In the genomic region with DNA sequence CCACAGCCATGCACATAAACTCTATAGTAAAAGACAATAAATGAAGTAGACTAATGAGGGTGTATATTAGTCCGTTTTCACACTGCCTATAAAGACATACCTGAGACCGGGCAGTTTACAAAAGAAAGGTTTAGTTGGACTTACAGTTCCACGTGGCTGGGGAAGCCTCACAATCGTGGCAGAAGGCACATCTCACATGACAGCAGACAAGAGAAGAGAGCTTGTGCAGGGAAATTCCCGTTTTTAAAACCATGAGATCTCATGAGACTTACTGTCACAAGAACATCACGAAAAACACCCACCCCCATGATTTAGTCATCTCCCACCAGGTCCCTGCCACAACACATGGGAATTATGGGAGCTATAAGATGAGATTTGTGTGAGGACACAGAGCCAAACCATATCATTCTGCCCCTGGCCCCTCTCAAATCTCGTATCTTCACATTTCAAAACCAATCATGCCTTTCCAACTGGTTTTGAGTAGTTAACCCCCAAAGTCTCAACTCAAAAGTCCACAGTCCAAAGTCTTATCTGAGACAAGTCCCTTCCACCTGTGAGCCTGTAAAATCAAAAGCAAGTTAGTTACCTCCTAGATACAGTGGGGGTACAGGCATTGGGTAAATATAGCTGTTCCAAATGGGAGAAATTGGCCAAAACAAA, we compare ENCODE assay signal across 8 cellular contexts. TPM values are rescaled to one million over a fixed set of nuclear protein-coding genes. Genes with fewer than 3 reads are reported as not detected.
A peak's percentile ranks its signal among the peaks of the same experiment; 100 is the strongest.
DNase-seq lines count a peak whose midpoint lies in the region; ATAC-seq and TF ChIP-seq lines count a peak whose summit lies in the region.
"Not testable (repeated sequence)": the region's sequence is repeated elsewhere in the genome, so short reads cannot be mapped to it uniquely, and the experiment has no call there.

No MANE protein-coding gene starts in this region.

- POLR2A ChIA-PET in activated CD4-positive, alpha-beta memory T cell treated with anti-CD3 and anti-CD28 coated beads, Interleukin-2, amount 10 ng/mL, durations not matched to agents 7 days and 5 days (lab: Charles Lee), result not testable (repeated sequence)

- not testable (repeated sequence) for DNase-seq in activated CD4-positive, alpha-beta memory T cell treated with anti-CD3 and anti-CD28 coated beads, Interleukin-2, amount 10 ng/mL, durations not matched to agents 7 days and 5 days; progenitor cell of endocrine pancreas (ENCODE audit: low spot score, unreplicated experiment)

- peaks cover 31% of the 10 kb centered on the region for H3K36me3 Mint-ChIP-seq in activated CD4-positive, alpha-beta memory T cell treated with anti-CD3 and anti-CD28 coated beads, Interleukin-2, amount 10 ng/mL, durations not matched to agents 7 days and 5 days (ENCODE audit: low read depth)
- peaks cover 25% of the 10 kb centered on the region for H3K36me3 Mint-ChIP-seq in progenitor cell of endocrine pancreas (ENCODE audit: insufficient read depth)

- H3K27ac Mint-ChIP-seq in activated CD4-positive, alpha-beta memory T cell treated with anti-CD3 and anti-CD28 coated beads, Interleukin-2, amount 10 ng/mL, durations not matched to agents 7 days and 5 days, result peak overlapping the region; percentile 45
- peak overlapping the region; percentile 50 for H3K27ac Mint-ChIP-seq in progenitor cell of endocrine pancreas

- not testable (repeated sequence) for H3K27me3 Mint-ChIP-seq in activated CD4-positive, alpha-beta memory T cell treated with anti-CD3 and anti-CD28 coated beads, Interleukin-2, amount 10 ng/mL, durations not matched to agents 7 days and 5 days; progenitor cell of endocrine pancreas

- H3K9me3 Mint-ChIP-seq in activated CD4-positive, alpha-beta memory T cell treated with anti-CD3 and anti-CD28 coated beads, Interleukin-2, amount 10 ng/mL, durations not matched to agents 7 days and 5 days, result peaks cover 13% of the 10 kb centered on the region
- not testable (repeated sequence) for H3K9me3 Mint-ChIP-seq in progenitor cell of endocrine pancreas (ENCODE audit: low read depth)

- H3K4me3 Mint-ChIP-seq in activated CD4-positive, alpha-beta memory T cell treated with anti-CD3 and anti-CD28 coated beads, Interleukin-2, amount 10 ng/mL, durations not matched to agents 7 days and 5 days; progenitor cell of endocrine pancreas (ENCODE audit: low read depth): not testable (repeated sequence)

- ATAC-seq in GM18502 (IDR thresholded peaks at IDR 0.05; ENCODE audit: poor library complexity, unreplicated experiment) (peak; percentile 70), GM19035 (IDR thresholded peaks at IDR 0.05; ENCODE audit: unreplicated experiment) (peak; percentile 52), GM21423 (IDR thresholded peaks at IDR 0.05; ENCODE audit: unreplicated experiment) (peak; percentile 38), HG02759 (IDR thresholded peaks at IDR 0.05; ENCODE audit: unreplicated experiment) (peak; percentile 70), HG03066 (IDR thresholded peaks at IDR 0.05; ENCODE audit: low read depth, unreplicated experiment) (peak; percentile 27), HG03469 (IDR thresholded peaks at IDR 0.05; ENCODE audit: unreplicated experiment) (peak; percentile 36)

- CTCF ChIA-PET in activated CD4-positive, alpha-beta memory T cell treated with anti-CD3 and anti-CD28 coated beads, Interleukin-2, amount 10 ng/mL, durations not matched to agents 7 days and 5 days (lab: Charles Lee), result not testable (repeated sequence)

- not testable (repeated sequence) for TF ChIP-seq CTCF in progenitor cell of endocrine pancreas (IDR thresholded peaks at IDR 0.05; ENCODE audit: unreplicated experiment)

- H3K4me1 Mint-ChIP-seq in activated CD4-positive, alpha-beta memory T cell treated with anti-CD3 and anti-CD28 coated beads, Interleukin-2, amount 10 ng/mL, durations not matched to agents 7 days and 5 days, result peaks cover 24% of the 10 kb centered on the region
- peaks cover 28% of the 10 kb centered on the region for H3K4me1 Mint-ChIP-seq in progenitor cell of endocrine pancreas (ENCODE audit: low read depth)

RNA-seq across cellular contexts. Expression of a gene that starts 21.6 kb away (rescaled TPM):
- total RNA-seq in activated CD4-positive, alpha-beta memory T cell treated with anti-CD3 and anti-CD28 coated beads, Interleukin-2, amount 10 ng/mL, durations not matched to agents 7 days and 5 days, result 10 to 100 TPM; 16.0 to 16.1 TPM
- 29.7 and 33.0 TPM in 2 replicates for total RNA-seq in progenitor cell of endocrine pancreas
